Comparison of ENCODE assay signal across 21 cellular contexts in genomic region chr22:42258126-42258525, GRCh38. TPM values are rescaled to one million over a fixed set of nuclear protein-coding genes. Genes with fewer than 3 reads are reported as not detected.
A peak's percentile ranks its signal among the peaks of the same experiment; 100 is the strongest.
DNase-seq lines count a peak whose midpoint lies in the region; ATAC-seq and TF ChIP-seq lines count a peak whose summit lies in the region.
"Had no signal": no experiment of that assay in that cellular context is flagged by ENCODE, and none has a peak within 500 bp of the region (broad histone marks: within the 10 kb centered on the region; RNA-seq: fewer than 3 reads in every experiment).

No MANE protein-coding gene starts in this region.

- H3K4me3 Mint-ChIP-seq in CD8-positive, alpha-beta memory T cell, result peak overlapping the region in 1 of 7 donors; percentile 32
- no peak overlapping the region for H3K4me3 Mint-ChIP-seq in chondrocyte (ENCODE audit: unreplicated experiment)
- peak overlapping the region in 2 of 10 donors; percentile 2 to 37 for H3K4me3 Mint-ChIP-seq in naive thymus-derived CD8-positive, alpha-beta T cell

- TF ChIP-seq CTCF in HEK293 (tag by site-specific recombination; IDR thresholded peaks at IDR 0.05), result no peak
- TF ChIP-seq CTCF in chondrocyte (IDR thresholded peaks at IDR 0.05), result no peak

- no peaks in the 10 kb centered on the region for H3K27me3 ChIP-seq in CD8-positive, alpha-beta memory T cell (ENCODE audit: insufficient read depth, low read length, poor library complexity, severe bottlenecking)
- H3K27me3 ChIP-seq: SJSA1 had no signal

- POLR2A ChIA-PET in CD8-positive, alpha-beta memory T cell (lab: Charles Lee), result no interaction called here
- POLR2A ChIA-PET in HEK293 (lab: Yijun Ruan, JAX), result no interaction called here
- POLR2A ChIA-PET in naive thymus-derived CD8-positive, alpha-beta T cell (lab: Charles Lee), result no interaction called here

- ATAC-seq in naive thymus-derived CD8-positive, alpha-beta T cell, result no peak

- H3K4me1 ChIP-seq in CD8-positive, alpha-beta memory T cell (ENCODE audit: insufficient read depth, low read length), result peaks cover 57% of the 10 kb centered on the region
- H3K4me1 ChIP-seq in HEK293 (ENCODE audit: control insufficient read depth, insufficient read depth, low read length), result peaks cover 13% of the 10 kb centered on the region

- no peaks in the 10 kb centered on the region for H3K9me3 ChIP-seq in CD8-positive, alpha-beta memory T cell (ENCODE audit: low read length)
- H3K9me3 ChIP-seq in HEK293 (ENCODE audit: control insufficient read depth, insufficient read depth, low read depth, low read length), result no peaks in the 10 kb centered on the region
- H3K9me3 ChIP-seq: SJSA1 had no signal

- H3K4me3 ChIP-seq in CD8-positive, alpha-beta memory T cell (ENCODE audit: low read length), result no peak overlapping the region
- no peak overlapping the region for H3K4me3 ChIP-seq in HEK293 (ENCODE audit: low read depth, low read length)
- H3K4me3 ChIP-seq: SJSA1 had no signal

- peaks cover 0 to 4% (median 3%) of the 10 kb centered on the region in 3 donors for H3K36me3 Mint-ChIP-seq in CD8-positive, alpha-beta memory T cell
- H3K36me3 Mint-ChIP-seq in chondrocyte (ENCODE audit: low read depth), result no peaks in the 10 kb centered on the region
- H3K36me3 Mint-ChIP-seq in naive thymus-derived CD8-positive, alpha-beta T cell, result peaks cover 0 to 10% (median 0%) of the 10 kb centered on the region in 3 donors

- no peaks in the 10 kb centered on the region for H3K9me3 Mint-ChIP-seq in CD8-positive, alpha-beta memory T cell
- no peaks in the 10 kb centered on the region for H3K9me3 Mint-ChIP-seq in chondrocyte (ENCODE audit: low read depth)
- no peaks in the 10 kb centered on the region for H3K9me3 Mint-ChIP-seq in naive thymus-derived CD8-positive, alpha-beta T cell

- no peaks in the 10 kb centered on the region for H3K27me3 Mint-ChIP-seq in CD8-positive, alpha-beta memory T cell
- no peaks in the 10 kb centered on the region for H3K27me3 Mint-ChIP-seq in chondrocyte (ENCODE audit: low read depth)
- H3K27me3 Mint-ChIP-seq in naive thymus-derived CD8-positive, alpha-beta T cell, result no peaks in the 10 kb centered on the region

- H3K27ac Mint-ChIP-seq in CD8-positive, alpha-beta memory T cell, result peak overlapping the region in 5 of 8 donors; percentile 8 to 64 (median 56)
- H3K27ac Mint-ChIP-seq in chondrocyte (ENCODE audit: unreplicated experiment), result peak overlapping the region; percentile 42
- H3K27ac Mint-ChIP-seq in naive thymus-derived CD8-positive, alpha-beta T cell, result peak overlapping the region in 8 of 10 donors; percentile 1 to 71 (median 12)

- no peaks in the 10 kb centered on the region for H3K36me3 ChIP-seq in CD8-positive, alpha-beta memory T cell (ENCODE audit: insufficient read depth, low read length)
- H3K36me3 ChIP-seq in HEK293 (ENCODE audit: control insufficient read depth in 2 of 2, insufficient read depth in 1 of 2, low read length in 2 of 2), result no peaks in the 10 kb centered on the region; a peak in 1 of 3 replicates
- H3K36me3 ChIP-seq: SJSA1 had no signal

- CTCF ChIA-PET in CD8-positive, alpha-beta memory T cell (lab: Charles Lee), result interaction anchor here (1.0 kb wide), 1 partner anchor 168 kb away, joined by 3 read pairs; the partner anchor contains the start of gene NDUFA6
- CTCF ChIA-PET in HEK293 (lab: Yijun Ruan, JAX), result interaction anchor here (0.6 to 1.8 kb wide), 3 partner anchors 30 to 186 kb away, joined by 3 to 5 read pairs (median 5); no protein-coding TSS in a partner anchor

- H3K4me1 Mint-ChIP-seq in CD8-positive, alpha-beta memory T cell, result peaks cover 74 to 87% (median 84%) of the 10 kb centered on the region in 3 donors
- H3K4me1 Mint-ChIP-seq in chondrocyte (ENCODE audit: low read depth), result peaks cover 28% of the 10 kb centered on the region
- peaks cover 55 to 85% (median 81%) of the 10 kb centered on the region in 4 donors for H3K4me1 Mint-ChIP-seq in naive thymus-derived CD8-positive, alpha-beta T cell

- DNase-seq in CD8-positive, alpha-beta memory T cell, result no peak
- DNase-seq in chondrocyte (ENCODE audit: low spot score) (no peak), DMS53 treated with DMSO at 0.1 percent for 48 hours (lab: John Stamatoyannopoulos, UW; ENCODE audit: unreplicated experiment) (no peak), NCI-H2029 (lab: John Stamatoyannopoulos, UW) (no peak), GM19238 (ENCODE audit: insufficient read length, low spot score) (no peak), NCI-H1436 (lab: John Stamatoyannopoulos, UW) (no peak)
- DNase-seq in naive thymus-derived CD8-positive, alpha-beta T cell, result no peak
- DNase-seq: Calu3; DMS79; HCEC 1CT; KG1; NCI-H1048; NCI-H2107; NCI-H345; NCI-H526 treated with DMSO at 0.1 percent for 48 hours; NK-92 treated with Interleukin-12 subunit alpha and Interleukin-12 subunit beta, amount 100 ng/mL, for 24 hours; OCI-M1 had no signal

- no peak overlapping the region for H3K27ac ChIP-seq in CD8-positive, alpha-beta memory T cell (ENCODE audit: low read depth, low read length)
- H3K27ac ChIP-seq in HEK293 (ENCODE audit: extremely low read depth, low read depth, low read length), result no peak overlapping the region
- H3K27ac ChIP-seq: C4-2B, RWPE1, SJSA1 had no signal

TF ChIP-seq in HEK293, 187 proteins besides CTCF, POLR2A, EP300 and RAD21:
- TF ChIP-seq HOXC10 (CRISPR knock-in tag; IDR thresholded peaks at IDR 0.05) (no peak), ZNF670 (tag by site-specific recombination; IDR thresholded peaks at IDR 0.05; ENCODE audit: low read depth) (no peak), PRDM4 (tag by site-specific recombination; IDR thresholded peaks at IDR 0.05) (peak; percentile 72), ZNF19 (tag by site-specific recombination; IDR thresholded peaks at IDR 0.05; ENCODE audit: low read depth) (no peak), ZNF610 (tag by site-specific recombination; IDR thresholded peaks at IDR 0.05; ENCODE audit: borderline replicate concordance) (no peak), ZBTB17 (tag by site-specific recombination; IDR thresholded peaks at IDR 0.05) (peak; percentile 23; the same call in 1 of the 2 replicates), SCRT1 (tag by site-specific recombination; IDR thresholded peaks at IDR 0.05; ENCODE audit: borderline replicate concordance) (no peak), ZNF776 (tag by site-specific recombination; IDR thresholded peaks at IDR 0.05; ENCODE audit: borderline replicate concordance) (no peak), ZNF175 (tag by site-specific recombination; IDR thresholded peaks at IDR 0.05) (no peak), ZNF324 (tag by site-specific recombination; IDR thresholded peaks at IDR 0.05) (no peak)
- TF ChIP-seq, protein P1, sequence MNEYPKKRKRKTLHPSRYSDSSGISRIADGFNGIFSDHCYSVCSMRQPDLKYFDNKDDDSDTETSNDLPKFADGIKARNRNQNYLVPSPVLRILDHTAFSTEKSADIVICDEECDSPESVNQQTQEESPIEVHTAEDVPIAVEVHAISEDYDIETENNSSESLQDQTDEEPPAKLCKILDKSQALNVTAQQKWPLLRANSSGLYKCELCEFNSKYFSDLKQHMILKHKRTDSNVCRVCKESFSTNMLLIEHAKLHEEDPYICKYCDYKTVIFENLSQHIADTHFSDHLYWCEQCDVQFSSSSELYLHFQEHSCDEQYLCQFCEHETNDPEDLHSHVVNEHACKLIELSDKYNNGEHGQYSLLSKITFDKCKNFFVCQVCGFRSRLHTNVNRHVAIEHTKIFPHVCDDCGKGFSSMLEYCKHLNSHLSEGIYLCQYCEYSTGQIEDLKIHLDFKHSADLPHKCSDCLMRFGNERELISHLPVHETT (tag by site-specific recombination; IDR thresholded peaks at IDR 0.05), result no peak

RNA-seq across cellular contexts. Expression of gene TCF20, which starts 12.3 kb away (rescaled TPM):
- 10 to 100 TPM; 64.0 to 68.2 TPM for total RNA-seq in CD8-positive, alpha-beta memory T cell
- 3.3 TPM for polyA plus RNA-seq in CD8-positive, alpha-beta memory T cell
- total RNA-seq in chondrocyte, result 27.3 to 35.1 TPM (median 31.0 TPM) in 3 replicates
- total RNA-seq in naive thymus-derived CD8-positive, alpha-beta T cell, result 100 to 1,000 TPM in 1 of 2 experiments, 10 to 100 TPM in 1; 98.2 to 109 TPM
- 1 to 10 TPM; 1.3 to 3.4 (median 2.4) TPM for polyA plus RNA-seq in naive thymus-derived CD8-positive, alpha-beta T cell
